In the genomic region with DNA sequence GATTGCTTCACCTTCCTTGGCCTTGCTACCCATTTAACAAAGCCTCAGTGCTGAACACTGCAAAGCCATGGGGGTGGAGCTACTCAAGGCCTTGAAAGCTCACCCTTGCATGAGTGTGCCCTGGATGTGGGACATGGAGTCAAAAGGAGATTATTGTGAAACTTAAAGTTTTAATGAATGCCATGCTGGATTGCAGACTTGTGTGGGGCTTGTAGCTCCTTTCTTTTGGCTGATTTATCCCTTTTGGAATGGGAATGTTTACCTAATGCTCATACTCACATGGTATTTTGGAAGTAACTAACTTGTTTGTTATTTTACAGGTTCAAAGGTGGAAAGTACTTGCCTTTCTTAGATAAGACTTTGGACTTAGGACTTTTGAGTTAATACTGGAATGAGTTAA, we compare ENCODE assay signal across 29 cellular contexts.
A peak's percentile ranks its signal among the peaks of the same experiment; 100 is the strongest.
DNase-seq lines count a peak whose midpoint lies in the region; ATAC-seq and TF ChIP-seq lines count a peak whose summit lies in the region.
"Had no signal": no experiment of that assay in that cellular context is flagged by ENCODE, and none has a peak within 500 bp of the region (broad histone marks: within the 10 kb centered on the region; RNA-seq: fewer than 3 reads in every experiment).

No MANE protein-coding gene starts in this region.

- TF ChIP-seq CTCF in adrenal gland (IDR thresholded peaks at IDR 0.05) = no peak

- H3K27me3 ChIP-seq in adrenal gland = no peaks in the 10 kb centered on the region
- H3K27me3 ChIP-seq: SJSA1, vagina had no signal

- peak; percentile 38 for DNase-seq in EH (ENCODE audit: low read depth)
- peak; percentile 16 to 69 (median 53) for DNase-seq in adrenal gland
- DNase-seq in fibroblast of the conjunctiva (ENCODE audit: low read depth) = peak; percentile 49
- DNase-seq in renal cortical epithelial cell (ENCODE audit: low read depth) = peak; percentile 50
- DNase-seq in NCI-H2029 treated with DMSO at 0.1 percent for 48 hours (lab: John Stamatoyannopoulos, UW) = no peak
- DNase-seq in stimulated activated CD4-positive, alpha-beta T cell treated with anti-CD3 and anti-CD28 coated beads, Interleukin-15, amount 100 ng/mL, for 24 hours = no peak
- DNase-seq: activated CD4-positive, alpha-beta T cell treated with anti-CD3 and anti-CD28 coated beads, Interleukin-2, amount 10 ng/mL, durations not matched to agents 24 days and 14 days; activated CD8-positive, alpha-beta memory T cell treated with anti-CD3 and anti-CD28 coated beads for 24 hours; activated effector memory CD4-positive, alpha-beta T cell treated with anti-CD3 and anti-CD28 coated beads, Interleukin-2, amount 50 U/mL, for 16 hours; activated naive CD8-positive, alpha-beta T cell treated with anti-CD3 and anti-CD28 coated beads for 36 hours; DMS153; hippocampal formation; left cardiac atrium; NCI-H1092; NCI-H1694 treated with DMSO at 0.1 percent for 48 hours; occipital lobe; retina; stimulated activated CD4-positive, alpha-beta T cell treated with anti-CD3 and anti-CD28 coated beads, Interleukin-2, amount 100 ng/mL, for 24 hours; stimulated activated CD8-positive, alpha-beta memory T cell treated with anti-CD3 and anti-CD28 coated beads, Interleukin-4, amount 100 ng/mL, for 48 hours; T-helper 9 cell; WERI-Rb-1 had no signal

- H3K4me3 ChIP-seq in adrenal gland = no peak overlapping the region
- H3K4me3 ChIP-seq: A549, K562, SJSA1, vagina had no signal

- intact Hi-C loops in adrenal gland (cut with DNase I) = no loop called here

- no peaks in the 10 kb centered on the region for H3K4me1 ChIP-seq in adrenal gland (replicated peaks in 1 of 2)
- H3K4me1 ChIP-seq: A549, vagina had no signal

- H3K9me3 ChIP-seq in adrenal gland (replicated peaks in 1 of 3) = no peaks in the 10 kb centered on the region
- H3K9me3 ChIP-seq: A549, SJSA1, vagina had no signal

- no peaks in the 10 kb centered on the region for H3K36me3 ChIP-seq in adrenal gland (replicated peaks in 1 of 2)
- H3K36me3 ChIP-seq: SJSA1, vagina, WERI-Rb-1 had no signal

- ATAC-seq in GM21390 (IDR thresholded peaks at IDR 0.05; ENCODE audit: unreplicated experiment) = no peak
- no peak for ATAC-seq in HG02970 (IDR thresholded peaks at IDR 0.05; ENCODE audit: low FRiP score, unreplicated experiment)
- ATAC-seq: A549; K562; left cardiac atrium; natural killer cell treated with Interleukin-12 subunit alpha and Interleukin-12 subunit beta and Interleukin-15 and Interleukin-18, amount 100 ng/mL, for 72 hours had no signal

- no peak overlapping the region for H3K27ac ChIP-seq in adrenal gland
- H3K27ac ChIP-seq: A549, RWPE1, SJSA1, vagina, WERI-Rb-1 had no signal

- no peak for TF ChIP-seq POLR2A in adrenal gland (IDR thresholded peaks at IDR 0.05)

Comparison
In these comparisons a context has a peak if more than half of its experiments do, and no peak if none do; other contexts are left out.
1. DNase-seq: peak in EH (single experiment), adrenal gland (7 of 7), fibroblast of the conjunctiva (single experiment) and renal cortical epithelial cell (single experiment); none in NCI-H2029 treated with DMSO at 0.1 percent for 48 hours (single experiment) and stimulated activated CD4-positive, alpha-beta T cell treated with anti-CD3 and anti-CD28 coated beads, Interleukin-15, amount 100 ng/mL, for 24 hours (single experiment).